In genomic region chr3:127413318-127413673, GRCh38 we compare ENCODE assay signal across 15 cellular contexts.
"Had no signal": no experiment of that assay in that cellular context is flagged by ENCODE, and none has a peak within 500 bp of the region (broad histone marks: within the 10 kb centered on the region; RNA-seq: fewer than 3 reads in every experiment).

No MANE protein-coding gene starts in this region.

- DNase-seq: effector CD4-positive, alpha-beta T cell; foreskin melanocyte; retina; stimulated activated CD4-positive, alpha-beta T cell treated with anti-CD3 and anti-CD28 coated beads, Interleukin-2, amount 100 ng/mL, for 24 hours; stimulated activated CD4-positive, alpha-beta T cell treated with anti-CD3 and anti-CD28 coated beads, Interleukin-4, amount 100 ng/mL, for 4 hours; stimulated activated naive B cell treated with anti-CD40 and anti-IgM and Interleukin-4, amounts not matched to agents 10 μg/mL and 1 μg/mL and 100 μg/mL, for 72 hours; stimulated activated naive CD8-positive, alpha-beta T cell treated with anti-CD3 and anti-CD28 coated beads, Interleukin-15, amount 100 ng/mL, for 72 hours had no signal

- H3K4me3 ChIP-seq: hepatocyte, psoas muscle, thoracic aorta had no signal

- H3K9me3 Mint-ChIP-seq: central memory CD8-positive, alpha-beta T cell; dendritic cell treated with granulocyte-macrophage colony-stimulating factor and Interleukin-4, amounts not matched to agents 40 ng/mL and 50 ng/mL, for 4 days; natural killer cell treated with Interleukin-12 subunit alpha and Interleukin-12 subunit beta and Interleukin-15 and Interleukin-18, amount 100 ng/mL, for 72 hours; stimulated activated naive CD8-positive, alpha-beta T cell treated with anti-CD3 and anti-CD28 coated beads, Interleukin-15, amount 100 ng/mL, for 72 hours; type B pancreatic cell had no signal

- H3K36me3 ChIP-seq: thoracic aorta had no signal

- H3K4me1 ChIP-seq: psoas muscle had no signal

- H3K9me3 ChIP-seq: psoas muscle, thoracic aorta had no signal

- H3K27ac Mint-ChIP-seq: dendritic cell treated with granulocyte-macrophage colony-stimulating factor and Interleukin-4, amounts not matched to agents 40 ng/mL and 50 ng/mL, for 4 days; natural killer cell treated with Interleukin-12 subunit alpha and Interleukin-12 subunit beta and Interleukin-15 and Interleukin-18, amount 100 ng/mL, for 72 hours; stimulated activated naive B cell treated with anti-CD40 and anti-IgM and Interleukin-4, amounts not matched to agents 10 μg/mL and 1 μg/mL and 100 μg/mL, for 72 hours; stimulated activated naive CD8-positive, alpha-beta T cell treated with anti-CD3 and anti-CD28 coated beads, Interleukin-15, amount 100 ng/mL, for 72 hours; type B pancreatic cell had no signal

- H3K36me3 Mint-ChIP-seq: natural killer cell treated with Interleukin-12 subunit alpha and Interleukin-12 subunit beta and Interleukin-15 and Interleukin-18, amount 100 ng/mL, for 72 hours; stimulated activated naive B cell treated with anti-CD40 and anti-IgM and Interleukin-4, amounts not matched to agents 10 μg/mL and 1 μg/mL and 100 μg/mL, for 72 hours; type B pancreatic cell had no signal

- H3K27ac ChIP-seq: hepatocyte, psoas muscle, thoracic aorta had no signal

- H3K4me1 Mint-ChIP-seq: central memory CD8-positive, alpha-beta T cell; stimulated activated naive B cell treated with anti-CD40 and anti-IgM and Interleukin-4, amounts not matched to agents 10 μg/mL and 1 μg/mL and 100 μg/mL, for 72 hours had no signal

- H3K4me3 Mint-ChIP-seq: central memory CD8-positive, alpha-beta T cell; dendritic cell treated with granulocyte-macrophage colony-stimulating factor and Interleukin-4, amounts not matched to agents 40 ng/mL and 50 ng/mL, for 4 days; natural killer cell treated with Interleukin-12 subunit alpha and Interleukin-12 subunit beta and Interleukin-15 and Interleukin-18, amount 100 ng/mL, for 72 hours; stimulated activated naive B cell treated with anti-CD40 and anti-IgM and Interleukin-4, amounts not matched to agents 10 μg/mL and 1 μg/mL and 100 μg/mL, for 72 hours; stimulated activated naive CD8-positive, alpha-beta T cell treated with anti-CD3 and anti-CD28 coated beads, Interleukin-15, amount 100 ng/mL, for 72 hours; type B pancreatic cell had no signal

- ATAC-seq: psoas muscle; sciatic nerve; stimulated activated naive B cell treated with anti-CD40 and anti-IgM and Interleukin-4, amounts not matched to agents 10 μg/mL and 1 μg/mL and 100 μg/mL, for 72 hours; stimulated activated naive CD8-positive, alpha-beta T cell treated with anti-CD3 and anti-CD28 coated beads, Interleukin-15, amount 100 ng/mL, for 72 hours had no signal
